ENCODE assay signal across 8 cellular contexts in the genomic region with DNA sequence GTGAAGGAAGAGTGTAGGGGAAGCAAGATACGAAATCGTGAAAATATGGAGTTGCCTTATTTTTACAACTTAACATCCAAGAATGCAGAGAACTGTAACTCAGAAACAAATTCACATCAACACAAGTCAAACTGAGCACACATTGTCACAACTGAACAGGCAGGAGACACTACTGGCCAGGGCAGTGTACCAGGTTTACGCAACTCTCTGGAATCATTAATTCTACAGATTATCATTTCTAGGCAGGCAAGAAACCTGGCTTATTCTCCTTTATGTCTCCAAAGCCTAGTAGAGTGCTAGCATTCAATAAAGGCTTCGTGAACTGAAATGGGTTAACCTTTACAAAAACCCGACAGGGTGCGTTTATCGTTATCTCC. TPM values are rescaled to one million over a fixed set of nuclear protein-coding genes. Genes with fewer than 3 reads are reported as not detected.
A peak's percentile ranks its signal among the peaks of the same experiment; 100 is the strongest.
DNase-seq lines count a peak whose midpoint lies in the region; ATAC-seq and TF ChIP-seq lines count a peak whose summit lies in the region.

No MANE protein-coding gene starts in this region.

- H3K27me3 ChIP-seq in AG04450 (ENCODE audit: control insufficient read depth, insufficient read depth, low read length) (no peaks in the 10 kb centered on the region), HL-60 (ENCODE audit: insufficient read depth, poor library complexity, severe bottlenecking) (no peaks in the 10 kb centered on the region), body of pancreas (no peaks in the 10 kb centered on the region)

- peak overlapping the region; percentile 71 for H3K27ac ChIP-seq in AG04450 (ENCODE audit: low read depth, low read length)
- H3K27ac ChIP-seq in HL-60 (replicated peaks): peak overlapping the region; percentile 93
- peak overlapping the region; percentile 91 to 98 (median 94) for H3K27ac ChIP-seq in body of pancreas
- peak overlapping the region; percentile 67 for H3K27ac ChIP-seq in temporal lobe (ENCODE audit: low read depth, low read length)

- H3K4me3 ChIP-seq in AG04450 (ENCODE audit: low read depth, low read length) (peak overlapping the region; percentile 90), HL-60 (replicated peaks; ENCODE audit: insufficient read depth, low read length) (peak overlapping the region; percentile 92), body of pancreas (peak overlapping the region; percentile 71 to 83)

- DNase-seq in AG04450 (ENCODE audit: low read depth, low spot score): no peak
- DNase-seq in HL-60 (ENCODE audit: low read depth in 1 of 2, low spot score in 1 of 2): no peak
- no peak for DNase-seq in body of pancreas
- DNase-seq in left colon: no peak
- no peak for DNase-seq in SHP77 treated with DMSO at 0.1 percent for 48 hours (lab: John Stamatoyannopoulos, UW)
- no peak for DNase-seq in T-helper 9 cell

- CTCF ChIA-PET in AG04450 (lab: Charles Lee): interaction anchor here (1.9 kb wide), 1 partner anchor 195 kb away, joined by 10 read pairs; no protein-coding TSS in a partner anchor

- intact Hi-C loops in body of pancreas (cut with DNase I): no loop called here
- intact Hi-C loops in left colon (cut with DNase I, micrococcal nuclease): no loop called here

- 1 to 2% methylated on average over 7 of the region's 7 CpGs for WGBS in body of pancreas, 2 donors

- peaks cover 40% of the 10 kb centered on the region for H3K4me1 ChIP-seq in body of pancreas

- no peak for TF ChIP-seq POLR2A in body of pancreas (IDR thresholded peaks at IDR 0.05)

- ATAC-seq in body of pancreas (peak; percentile 1), left colon (peak; percentile 26), GM18868 (IDR thresholded peaks at IDR 0.05; ENCODE audit: unreplicated experiment) (no peak)

- peaks cover 0 to 5% of the 10 kb centered on the region in 2 donors for H3K36me3 ChIP-seq in body of pancreas (replicated peaks in 1 of 2; ENCODE audit: insufficient read depth in 1 of 2, low read depth in 2 of 2)

- H3K9me3 ChIP-seq in AG04450 (ENCODE audit: control insufficient read depth, insufficient read depth, low read length) (no peaks in the 10 kb centered on the region), body of pancreas (no peaks in the 10 kb centered on the region)

- POLR2A ChIA-PET in AG04450 (lab: Yijun Ruan, JAX): no interaction called here

- no peak for TF ChIP-seq CTCF in AG04450 (IDR thresholded peaks at IDR 0.05; ENCODE audit: low read depth, low read length)
- no peak for TF ChIP-seq CTCF in HL-60 (IDR thresholded peaks at IDR 0.05; ENCODE audit: insufficient read depth, low read length)
- no peak for TF ChIP-seq CTCF in body of pancreas (IDR thresholded peaks at IDR 0.05)

RNA-seq across cellular contexts. Expression of gene COA5, which starts 0.6 kb away (rescaled TPM):
- polyA plus RNA-seq in AG04450 (2011; rRNA removed): 20.5 and 27.4 TPM in 2 replicates
- 4.4 and 5.6 TPM in 2 replicates for polyA minus RNA-seq in AG04450 (2011; rRNA and poly(A)+ RNA removed)
- total RNA-seq in body of pancreas: 10 to 100 TPM; 20.1 to 39.2 TPM
- total RNA-seq in left colon: 10 to 100 TPM; 20.3 to 23.6 TPM
- total RNA-seq in temporal lobe: 49.2 TPM

RNA-seq across cellular contexts. Expression of gene UNC50, which starts 0.7 kb away (rescaled TPM):
- 44.8 and 64.1 TPM in 2 replicates for polyA plus RNA-seq in AG04450 (2011; rRNA removed)
- 13.4 and 19.8 TPM in 2 replicates for polyA minus RNA-seq in AG04450 (2011; rRNA and poly(A)+ RNA removed)
- total RNA-seq in body of pancreas (10 to 100 TPM; 30.9 to 53.7 TPM), left colon (10 to 100 TPM; 33.0 to 36.5 TPM), temporal lobe (32.5 TPM)
